In the genomic region with DNA sequence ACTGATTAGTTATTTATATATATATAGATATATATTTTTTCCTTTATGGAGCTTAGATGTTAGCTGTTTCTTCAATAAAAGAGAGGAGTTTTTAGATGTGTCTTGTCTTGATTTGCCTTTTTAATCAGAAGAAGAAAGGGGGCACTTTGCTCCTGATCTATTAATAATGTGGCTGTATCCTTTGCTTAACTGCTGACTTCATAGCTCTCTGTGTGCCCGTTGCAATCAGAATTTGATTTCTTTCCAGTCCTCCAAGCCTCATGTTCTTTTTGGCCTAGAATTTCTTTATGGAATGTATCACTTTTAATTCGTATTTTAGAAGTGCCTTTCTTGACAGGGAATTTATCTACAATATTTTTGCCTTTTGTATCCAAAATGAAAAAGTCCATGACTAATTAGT, we compare ENCODE assay signal across 18 cellular contexts.
DNase-seq lines count a peak whose midpoint lies in the region; ATAC-seq and TF ChIP-seq lines count a peak whose summit lies in the region.
"Had no signal": no experiment of that assay in that cellular context is flagged by ENCODE, and none has a peak within 500 bp of the region (broad histone marks: within the 10 kb centered on the region; RNA-seq: fewer than 3 reads in every experiment).

No MANE protein-coding gene starts in this region.

- H3K9me3 ChIP-seq in adipocyte (ENCODE audit: control insufficient read depth, low read length): peaks cover 56% of the 10 kb centered on the region
- peaks cover 0 to 23% of the 10 kb centered on the region in 2 donors for H3K9me3 ChIP-seq in right atrium auricular region
- no peaks in the 10 kb centered on the region for H3K9me3 ChIP-seq in suprapubic skin

- H3K4me1 ChIP-seq in adipocyte (ENCODE audit: control insufficient read depth, insufficient read depth, low read length) (peaks cover 9% of the 10 kb centered on the region), right atrium auricular region (peaks cover 0 to 12% of the 10 kb centered on the region in 2 donors), suprapubic skin (peaks cover 18% of the 10 kb centered on the region)

- TF ChIP-seq POLR2A in suprapubic skin (IDR thresholded peaks at IDR 0.05): no peak

- H3K27me3 ChIP-seq in adipocyte (replicated peaks; ENCODE audit: control insufficient read depth, insufficient read depth, low read length): no peaks in the 10 kb centered on the region
- H3K27me3 ChIP-seq in right atrium auricular region: no peaks in the 10 kb centered on the region
- H3K27me3 ChIP-seq in suprapubic skin: no peaks in the 10 kb centered on the region
- H3K27me3 ChIP-seq in dorsolateral prefrontal cortex: peaks cover 0 to 9% (median 0%) of the 10 kb centered on the region in 45 donors

- H3K9ac ChIP-seq in adipocyte (ENCODE audit: low read length): no peak overlapping the region

- DNase-seq in adipocyte (ENCODE audit: low read depth) (no peak), fibroblast of peridontal ligament (ENCODE audit: extremely low read depth) (peak; percentile 40), right atrium auricular region (ENCODE audit: low spot score) (no peak), suprapubic skin (ENCODE audit: low spot score in 2 of 2) (no peak), HuH-7.5 (ENCODE audit: low spot score) (no peak), NCI-H226 (no peak), dorsolateral prefrontal cortex (no peak)
- DNase-seq: ACHN, AML-193, DMS79 treated with DMSO at 0.1 percent for 48 hours, H9, NCI-H1092 treated with DMSO at 0.1 percent for 48 hours, NCI-H146, NCI-H510A treated with DMSO at 0.1 percent for 48 hours, NCI-H774, SHP77 had no signal

- peak in 1 of 2 donors; percentile 36 for TF ChIP-seq CTCF in right atrium auricular region (IDR thresholded peaks at IDR 0.05)
- no peak for TF ChIP-seq CTCF in suprapubic skin (IDR thresholded peaks at IDR 0.05)
- no peak for TF ChIP-seq CTCF in dorsolateral prefrontal cortex (IDR thresholded peaks at IDR 0.05 in 54 of 56, conservative IDR thresholded peaks at IDR 0.05 in 2 of 56; ENCODE audit: low read depth in 1 of 56, partially characterized antibody in 56 of 56)

- TF ChIP-seq EP300 in suprapubic skin (IDR thresholded peaks at IDR 0.05): no peak

- ATAC-seq in HG03439 (IDR thresholded peaks at IDR 0.05; ENCODE audit: unreplicated experiment): no peak

- peak overlapping the region; percentile 29 for H3K4me3 ChIP-seq in adipocyte (ENCODE audit: low read length)
- no peak overlapping the region for H3K4me3 ChIP-seq in right atrium auricular region
- no peak overlapping the region for H3K4me3 ChIP-seq in suprapubic skin
- no peak overlapping the region for H3K4me3 ChIP-seq in dorsolateral prefrontal cortex
- H3K4me3 ChIP-seq: SK-N-MC had no signal

- peak overlapping the region; percentile 61 to 66 for H3K27ac ChIP-seq in right atrium auricular region
- peak overlapping the region; percentile 32 for H3K27ac ChIP-seq in suprapubic skin
- peak overlapping the region in 3 of 59 donors; percentile 10 to 45 (median 32) for H3K27ac ChIP-seq in dorsolateral prefrontal cortex
- H3K27ac ChIP-seq: SK-N-MC had no signal

- H3K36me3 ChIP-seq in adipocyte (ENCODE audit: control insufficient read depth, insufficient read depth, low read length, severe bottlenecking) (no peaks in the 10 kb centered on the region), right atrium auricular region (peaks cover 4% of the 10 kb centered on the region), suprapubic skin (peaks cover under 1% of the 10 kb centered on the region)

- 33% methylated on average over 2 of the region's 2 CpGs for WGBS in suprapubic skin

- intact Hi-C loops in dorsolateral prefrontal cortex (cut with DNase I): no loop called here
